ENCODE assay signal across 3 cellular contexts in genomic region chr16:18387767-18388166, GRCh38. TPM values are rescaled to one million over a fixed set of nuclear protein-coding genes. Genes with fewer than 3 reads are reported as not detected.
"Had no signal": no experiment of that assay in that cellular context is flagged by ENCODE, and none has a peak within 500 bp of the region (broad histone marks: within the 10 kb centered on the region; RNA-seq: fewer than 3 reads in every experiment).

No MANE protein-coding gene starts in this region.

RNA-seq across cellular contexts. Expression of gene NPIPA8, which starts 51.2 kb away (rescaled TPM):
- total RNA-seq: GM23338, HT-29 had no signal
- polyA plus RNA-seq: GM23338, IgD-negative memory B cell had no signal
